In the genomic region with DNA sequence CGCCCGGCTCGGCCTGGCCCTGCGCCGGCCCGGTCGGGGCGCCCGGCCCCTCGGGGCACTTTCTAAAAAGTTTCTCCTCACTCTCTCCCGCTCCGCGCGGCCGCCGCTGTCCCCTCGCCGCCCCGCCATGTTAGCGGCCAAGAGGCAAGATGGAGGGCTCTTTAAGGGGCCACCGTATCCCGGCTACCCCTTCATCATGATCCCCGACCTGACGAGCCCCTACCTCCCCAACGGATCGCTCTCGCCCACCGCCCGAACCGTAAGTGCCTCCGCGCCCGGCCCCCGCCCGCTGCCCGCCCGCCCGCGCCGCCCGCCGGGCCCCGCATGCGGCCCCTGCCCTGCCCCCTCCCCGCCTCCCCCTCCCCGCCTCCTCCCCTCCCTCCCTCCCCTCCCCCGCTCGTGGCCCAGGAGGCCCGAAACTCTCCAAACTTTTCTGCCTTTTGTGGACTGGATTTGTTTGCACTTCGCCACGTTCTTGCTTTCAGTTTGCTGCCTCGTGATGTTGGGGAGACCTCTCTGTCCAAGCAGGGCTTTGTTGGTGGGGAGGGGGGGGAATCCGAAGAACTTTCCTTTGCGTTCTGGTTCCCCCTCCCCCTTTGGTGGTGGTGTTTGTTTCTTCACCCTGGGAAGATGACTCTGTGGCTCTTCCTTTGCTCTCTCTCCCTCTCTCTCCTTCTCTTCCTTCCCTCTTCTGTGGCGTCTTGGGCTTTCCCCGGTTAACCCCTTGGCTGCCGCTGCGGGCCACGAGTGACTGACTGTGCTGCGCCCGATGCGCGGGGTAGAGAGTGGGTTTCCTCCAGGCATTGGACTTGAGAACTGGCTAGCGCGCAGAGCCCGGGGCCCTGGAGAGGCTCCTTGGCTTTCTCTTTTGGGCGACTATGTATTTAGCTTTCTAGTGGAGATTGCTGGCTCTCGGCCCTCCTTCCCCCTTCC, we compare ENCODE assay signal across 8 cellular contexts. TPM values are rescaled to one million over a fixed set of nuclear protein-coding genes. Genes with fewer than 3 reads are reported as not detected.
DNase-seq lines count a peak whose midpoint lies in the region; ATAC-seq and TF ChIP-seq lines count a peak whose summit lies in the region.

No MANE protein-coding gene starts in this region.

- DNase-seq in ELR (ENCODE audit: low read depth) (peak; percentile 89), NB4 (ENCODE audit: low read depth) (peak; percentile 72), epithelial cell of prostate (ENCODE audit: low read depth, low spot score) (no peak), substantia nigra (lab: John Stamatoyannopoulos, UW) (peak in 44 of 49 donors; percentile 13 to 86 (median 44)), NCI-H526 treated with DMSO at 0.1 percent for 48 hours (lab: John Stamatoyannopoulos, UW) (no peak)
- DNase-seq in activated CD8-positive, alpha-beta memory T cell treated with anti-CD3 and anti-CD28 coated beads, Interleukin-2, amount 10 ng/mL, durations not matched to agents 7 days and 5 days = no peak

- no peaks in the 10 kb centered on the region for H3K36me3 Mint-ChIP-seq in activated CD8-positive, alpha-beta memory T cell treated with anti-CD3 and anti-CD28 coated beads, Interleukin-2, amount 10 ng/mL, durations not matched to agents 7 days and 5 days

- no peaks in the 10 kb centered on the region for H3K9me3 Mint-ChIP-seq in activated CD8-positive, alpha-beta memory T cell treated with anti-CD3 and anti-CD28 coated beads, Interleukin-2, amount 10 ng/mL, durations not matched to agents 7 days and 5 days (ENCODE audit: low read depth)

- H3K4me3 Mint-ChIP-seq in activated CD8-positive, alpha-beta memory T cell treated with anti-CD3 and anti-CD28 coated beads, Interleukin-2, amount 10 ng/mL, durations not matched to agents 7 days and 5 days = peak overlapping the region; percentile 81

- TF ChIP-seq POLR2A in NB4 (IDR thresholded peaks at IDR 0.05; ENCODE audit: extremely low read depth, insufficient read length) = no peak

- H3K4me3 ChIP-seq in NB4 (ENCODE audit: low read depth, low read length) (peak overlapping the region; percentile 68), mucosa of stomach (ENCODE audit: low read length) (peak overlapping the region; percentile 99)

- peaks cover 15% of the 10 kb centered on the region for H3K4me1 Mint-ChIP-seq in activated CD8-positive, alpha-beta memory T cell treated with anti-CD3 and anti-CD28 coated beads, Interleukin-2, amount 10 ng/mL, durations not matched to agents 7 days and 5 days

- no peaks in the 10 kb centered on the region for H3K9me3 ChIP-seq in mucosa of stomach (ENCODE audit: control insufficient read depth, low read length)

- no peaks in the 10 kb centered on the region for H3K36me3 ChIP-seq in mucosa of stomach (ENCODE audit: control insufficient read depth, insufficient read depth, low read length)

- peaks cover 38% of the 10 kb centered on the region for H3K4me1 ChIP-seq in mucosa of stomach (ENCODE audit: control insufficient read depth, insufficient read depth, low read length)

- peak overlapping the region; percentile 63 for H3K27ac Mint-ChIP-seq in activated CD8-positive, alpha-beta memory T cell treated with anti-CD3 and anti-CD28 coated beads, Interleukin-2, amount 10 ng/mL, durations not matched to agents 7 days and 5 days

- peak; percentile 35 for ATAC-seq in activated CD8-positive, alpha-beta memory T cell treated with anti-CD3 and anti-CD28 coated beads, Interleukin-2, amount 10 ng/mL, durations not matched to agents 7 days and 5 days
- ATAC-seq in HG02759 (IDR thresholded peaks at IDR 0.05; ENCODE audit: unreplicated experiment) = no peak

- peaks cover 72% of the 10 kb centered on the region for H3K27me3 Mint-ChIP-seq in activated CD8-positive, alpha-beta memory T cell treated with anti-CD3 and anti-CD28 coated beads, Interleukin-2, amount 10 ng/mL, durations not matched to agents 7 days and 5 days

- H3K9ac ChIP-seq in mucosa of stomach (ENCODE audit: low read length) = peak overlapping the region; percentile 99

- H3K27ac ChIP-seq in epithelial cell of prostate (peak overlapping the region; percentile 90), substantia nigra (ENCODE audit: low read depth, low read length, poor library complexity, severe bottlenecking) (peak overlapping the region; percentile 65)

- H3K27me3 ChIP-seq in mucosa of stomach (ENCODE audit: control insufficient read depth, insufficient read depth, low read length) = no peaks in the 10 kb centered on the region

- TF ChIP-seq CTCF in NB4 (IDR thresholded peaks at IDR 0.05; ENCODE audit: low read depth, low read length) = no peak

- CTCF ChIA-PET in activated CD8-positive, alpha-beta memory T cell treated with anti-CD3 and anti-CD28 coated beads, Interleukin-2, amount 10 ng/mL, durations not matched to agents 7 days and 5 days (lab: Charles Lee) = no interaction called here

RNA-seq across cellular contexts. Expression of a gene that starts 1.6 kb away (rescaled TPM):
- 1 to 10 TPM in 1 of 2 experiments, under 1 TPM in 1; 0.45 to 1.4 TPM for total RNA-seq in activated CD8-positive, alpha-beta memory T cell treated with anti-CD3 and anti-CD28 coated beads, Interleukin-2, amount 10 ng/mL, durations not matched to agents 7 days and 5 days

Comparison
In these comparisons a context has a peak if more than half of its experiments do, and no peak if none do; other contexts are left out.
1. DNase-seq: peak in ELR (single experiment), NB4 (single experiment) and substantia nigra (44 of 49); none in activated CD8-positive, alpha-beta memory T cell treated with anti-CD3 and anti-CD28 coated beads, Interleukin-2, amount 10 ng/mL, durations not matched to agents 7 days and 5 days (single experiment), epithelial cell of prostate (single experiment) and NCI-H526 treated with DMSO at 0.1 percent for 48 hours (single experiment).